Comparison of ENCODE assay signal across 6 cellular contexts in the genomic region with DNA sequence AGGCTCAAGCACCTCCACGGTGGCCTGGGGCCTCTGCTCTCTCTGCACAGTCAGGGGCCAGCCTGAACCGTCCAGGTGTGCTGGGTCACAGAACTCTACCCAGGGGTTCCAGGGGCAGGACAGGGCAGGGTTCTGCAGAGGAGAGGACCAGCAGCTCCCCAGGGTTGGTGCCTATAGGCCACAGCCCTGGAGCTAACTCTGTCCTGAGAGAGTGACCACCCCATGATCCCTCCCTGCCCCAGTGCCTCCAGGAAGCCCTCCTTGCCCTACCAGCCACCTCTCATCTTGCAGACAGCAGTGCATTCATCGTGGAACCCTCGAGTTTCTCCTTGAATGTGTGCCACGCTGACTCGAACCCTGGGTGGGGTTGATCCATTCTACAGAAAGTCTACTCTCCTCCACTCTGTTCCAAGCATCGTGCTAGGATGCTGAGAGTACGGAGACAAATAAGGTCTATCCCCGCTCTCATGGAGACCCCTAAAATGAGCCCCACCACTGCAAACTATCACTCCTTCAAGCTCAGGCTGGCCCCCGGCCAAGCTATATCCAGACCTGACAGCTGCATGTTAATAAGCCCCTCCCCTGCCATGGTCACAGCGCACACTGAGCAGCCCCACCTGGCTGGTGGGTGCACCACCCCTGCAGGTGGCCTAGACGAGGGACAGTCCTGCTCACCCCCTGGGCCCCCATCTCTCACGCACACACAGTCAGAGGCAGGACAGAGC.
DNase-seq lines count a peak whose midpoint lies in the region; ATAC-seq and TF ChIP-seq lines count a peak whose summit lies in the region.
"Not testable (repeated sequence)": the region's sequence is repeated elsewhere in the genome, so short reads cannot be mapped to it uniquely, and the experiment has no call there.

No MANE protein-coding gene starts in this region.

- H3K27ac ChIP-seq in naive thymus-derived CD4-positive, alpha-beta T cell (ENCODE audit: low read depth, low read length), result not testable (repeated sequence)

- not testable (repeated sequence) for TF ChIP-seq CTCF in type B pancreatic cell (conservative IDR thresholded peaks at IDR 0.05)

- not testable (repeated sequence) for H3K36me3 ChIP-seq in naive thymus-derived CD4-positive, alpha-beta T cell (ENCODE audit: control insufficient read depth in 2 of 3, insufficient read depth in 3 of 3, low read length in 3 of 3)

- H3K27me3 ChIP-seq in naive thymus-derived CD4-positive, alpha-beta T cell (ENCODE audit: control insufficient read depth in 2 of 2, insufficient read depth in 2 of 2, low read length in 2 of 2), result not testable (repeated sequence)

- H3K4me1 Mint-ChIP-seq in naive thymus-derived CD4-positive, alpha-beta T cell; type B pancreatic cell (ENCODE audit: unreplicated experiment): not testable (repeated sequence)

- not testable (repeated sequence) for H3K27ac Mint-ChIP-seq in naive thymus-derived CD4-positive, alpha-beta T cell; type B pancreatic cell

- not testable (repeated sequence) for H3K4me1 ChIP-seq in naive thymus-derived CD4-positive, alpha-beta T cell (ENCODE audit: control insufficient read depth in 2 of 2, insufficient read depth in 2 of 2, low read length in 2 of 2)

- peak; percentile 7 for ATAC-seq in esophagus mucosa
- peak; percentile 21 for ATAC-seq in naive thymus-derived CD4-positive, alpha-beta T cell
- ATAC-seq in sciatic nerve, result peak; percentile 18

- CTCF ChIA-PET in naive thymus-derived CD4-positive, alpha-beta T cell (lab: Charles Lee), result not testable (repeated sequence)

- H3K36me3 Mint-ChIP-seq in naive thymus-derived CD4-positive, alpha-beta T cell, result peaks cover 0 to 13% (median 5%) of the 10 kb centered on the region in 5 donors
- H3K36me3 Mint-ChIP-seq in type B pancreatic cell, result not testable (repeated sequence)

- not testable (repeated sequence) for H3K27me3 Mint-ChIP-seq in naive thymus-derived CD4-positive, alpha-beta T cell; type B pancreatic cell

- H3K4me3 ChIP-seq in naive thymus-derived CD4-positive, alpha-beta T cell (ENCODE audit: low read length), result not testable (repeated sequence)

- intact Hi-C loops in naive thymus-derived CD4-positive, alpha-beta T cell (cut with micrococcal nuclease); sciatic nerve (cut with DNase I): not testable (repeated sequence)

- POLR2A ChIA-PET in naive thymus-derived CD4-positive, alpha-beta T cell (lab: Charles Lee), result not testable (repeated sequence)

- not testable (repeated sequence) for H3K4me3 Mint-ChIP-seq in naive thymus-derived CD4-positive, alpha-beta T cell; type B pancreatic cell

- peaks cover 0 to 29% (median 0%) of the 10 kb centered on the region in 3 experiments for H3K9me3 ChIP-seq in naive thymus-derived CD4-positive, alpha-beta T cell (ENCODE audit: control insufficient read depth in 2 of 3, low read length in 3 of 3)

- H3K9me3 Mint-ChIP-seq in naive thymus-derived CD4-positive, alpha-beta T cell, result peaks cover 14 to 60% (median 36%) of the 10 kb centered on the region in 11 donors
- peaks cover 19% of the 10 kb centered on the region for H3K9me3 Mint-ChIP-seq in type B pancreatic cell

- DNase-seq in NCI-H1105 treated with DMSO at 0.1 percent for 48 hours (lab: John Stamatoyannopoulos, UW), result peak; percentile 5
- DNase-seq in RPMI8226, result peak; percentile 30
- DNase-seq in naive thymus-derived CD4-positive, alpha-beta T cell; sciatic nerve (ENCODE audit: low spot score): not testable (repeated sequence)
- DNase-seq in type B pancreatic cell (ENCODE audit: extremely low spot score, unreplicated experiment), result peak; percentile 47
